8 cellular contexts compared by ENCODE assay signal in the genomic region with DNA sequence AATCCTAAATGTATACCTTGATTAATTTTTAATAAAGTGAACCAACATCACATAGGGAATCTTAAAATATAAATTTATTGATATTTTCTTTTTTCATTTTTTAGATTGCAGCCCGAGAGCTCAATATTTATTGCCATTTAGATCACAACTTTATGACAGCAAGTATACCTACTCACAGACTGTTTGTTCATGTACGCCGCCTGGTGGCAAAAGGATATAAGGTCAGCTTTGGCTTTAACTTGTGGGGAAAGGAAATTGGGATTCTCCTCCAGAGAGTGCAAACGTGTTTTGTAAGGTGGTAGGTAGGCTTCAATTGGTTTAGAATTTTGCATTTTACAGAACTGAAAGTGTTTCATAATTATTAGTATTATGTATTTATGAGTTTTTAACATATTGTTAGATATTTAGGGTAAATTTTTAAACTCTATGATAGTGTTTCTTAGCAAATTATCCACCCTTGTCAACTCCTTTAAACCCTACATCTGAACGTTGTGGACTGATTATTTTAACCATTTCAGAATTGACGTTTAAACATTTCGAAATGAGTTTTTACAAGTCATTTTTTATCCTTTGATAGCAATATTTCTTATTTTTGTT. TPM values are rescaled to one million over a fixed set of nuclear protein-coding genes. Genes with fewer than 3 reads are reported as not detected.
DNase-seq lines count a peak whose midpoint lies in the region; ATAC-seq and TF ChIP-seq lines count a peak whose summit lies in the region.

No MANE protein-coding gene starts in this region.

- CTCF ChIA-PET in A673 (lab: Charles Lee), result interaction anchor here (1.1 kb wide), 2 partner anchors 191 to 580 kb away, joined by 11 to 15 read pairs; no protein-coding TSS in a partner anchor

- no peaks in the 10 kb centered on the region for H3K4me1 ChIP-seq in A673 (ENCODE audit: insufficient read depth, low read length, poor library complexity, severe bottlenecking)
- no peaks in the 10 kb centered on the region for H3K4me1 ChIP-seq in adrenal gland (replicated peaks in 1 of 2)

- H3K4me3 ChIP-seq in A673 (ENCODE audit: low read depth, low read length, poor library complexity, severe bottlenecking) (no peak overlapping the region), adrenal gland (no peak overlapping the region), retinal pigment epithelial cell (ENCODE audit: low read length) (no peak overlapping the region)

- 8 to 17% (median 16%) methylated on average over 7 of the region's 7 CpGs for WGBS in adrenal gland, 4 donors

- TF ChIP-seq POLR2A in adrenal gland (IDR thresholded peaks at IDR 0.05), result no peak

- TF ChIP-seq CTCF in A673 (conservative IDR thresholded peaks at IDR 0.05; ENCODE audit: low read depth, low read length) (peak; percentile 91), adrenal gland (IDR thresholded peaks at IDR 0.05) (peak; percentile 69 to 90 (median 78)), retinal pigment epithelial cell (conservative IDR thresholded peaks at IDR 0.05; ENCODE audit: low read depth, low read length) (peak; percentile 90)

- H3K36me3 ChIP-seq in A673 (ENCODE audit: insufficient read depth, low read length, poor library complexity, severe bottlenecking) (peaks cover 19% of the 10 kb centered on the region), adrenal gland (replicated peaks in 1 of 2) (peaks cover 0 to 42% of the 10 kb centered on the region in 2 donors)

- H3K27ac ChIP-seq in A673 (ENCODE audit: low read depth, low read length, poor library complexity, severe bottlenecking) (no peak overlapping the region), adrenal gland (no peak overlapping the region)

- no TSS peak for BruUV-seq in A673 (replicated peaks; lab: Mats Ljungman, UMichigan)

- no peaks in the 10 kb centered on the region for H3K9me3 ChIP-seq in A673 (ENCODE audit: low read depth, low read length, poor library complexity, severe bottlenecking)
- no peaks in the 10 kb centered on the region for H3K9me3 ChIP-seq in adrenal gland (replicated peaks in 1 of 3)

- DNase-seq in A673 (ENCODE audit: low spot score) (peak; percentile 83), NAMALWA (ENCODE audit: low spot score) (peak; percentile 87), T follicular helper cell (ENCODE audit: low read depth) (peak; percentile 51), adrenal gland (peak; percentile 67 to 90 (median 77)), left cardiac atrium (peak; percentile 72), retinal pigment epithelial cell (ENCODE audit: low read depth) (peak; percentile 20)

- H3K27me3 ChIP-seq in A673 (replicated peaks; ENCODE audit: insufficient read depth, low read depth, low read length, poor library complexity), result no peaks in the 10 kb centered on the region
- H3K27me3 ChIP-seq in adrenal gland, result no peaks in the 10 kb centered on the region

- intact Hi-C loops in A673 (cut with micrococcal nuclease; ENCODE audit: unreplicated experiment), result loop anchor here (5.0 kb wide), 1 partner anchor 185 kb away; the partner anchor contains the start of gene FAM151B
- intact Hi-C loops in adrenal gland (cut with DNase I), result loop anchor here (10.0 kb wide), 1 partner anchor 187 kb away; the partner anchor contains the start of gene FAM151B (in 2 of the 2)
- intact Hi-C loops in left cardiac atrium (cut with DNase I), result loop anchor here (10.0 kb wide), 2 partner anchors 177 to 187 kb away; partner anchors contain the start of gene FAM151B (in 1 of the 2)

- ATAC-seq in GM18498 (IDR thresholded peaks at IDR 0.05; ENCODE audit: unreplicated experiment) (peak; percentile 59), left cardiac atrium (peak; percentile 32 to 80), GM19035 (IDR thresholded peaks at IDR 0.05; ENCODE audit: unreplicated experiment) (no peak)

- POLR2A ChIA-PET in A673 (lab: Charles Lee; ENCODE audit: low non-redundant PET), result no interaction called here

RNA-seq across cellular contexts. Expression of gene DHFR, which starts 17.5 kb away (rescaled TPM):
- total RNA-seq in A673 (2021), result 125 and 126 TPM in 2 replicates
- 10 to 100 TPM in 2 of 8 donors, 1 to 10 TPM in 6; 4.4 to 13.0 (median 7.7) TPM for total RNA-seq in adrenal gland
- 10 to 100 TPM in 1 of 3 donors, 1 to 10 TPM in 2; 7.8 to 20.2 (median 8.3) TPM for polyA plus RNA-seq in adrenal gland
- 10 to 100 TPM in 1 of 2 donors, 1 to 10 TPM in 1; 4.5 to 11.5 TPM for total RNA-seq in left cardiac atrium

RNA-seq across cellular contexts. Expression of gene MSH3, which starts 17.8 kb away (rescaled TPM):
- total RNA-seq in A673 (2021) (16.2 and 18.4 TPM in 2 replicates), adrenal gland (10 to 100 TPM; 10.0 to 24.6 (median 13.2) TPM), left cardiac atrium (10 to 100 TPM; 10.9 to 11.5 TPM)
- 10 to 100 TPM in 1 of 3 donors, 1 to 10 TPM in 2; 2.8 to 10.6 (median 3.1) TPM for polyA plus RNA-seq in adrenal gland

Comparison
In these comparisons a context has a peak if more than half of its experiments do, and no peak if none do; other contexts are left out.
1. DNase-seq: peak in every context shown above with its lines; median percentile 87 in NAMALWA; 83 in A673; 77 in adrenal gland; 72 in left cardiac atrium; 51 in T follicular helper cell; 20 in retinal pigment epithelial cell.